ENCODE assay signal across 15 cellular contexts in genomic region chr9:73515216-73515615, GRCh38.
"Had no signal": no experiment of that assay in that cellular context is flagged by ENCODE, and none has a peak within 500 bp of the region (broad histone marks: within the 10 kb centered on the region; RNA-seq: fewer than 3 reads in every experiment).

No MANE protein-coding gene starts in this region.

- H3K36me3 Mint-ChIP-seq: activated naive CD8-positive, alpha-beta T cell treated with anti-CD3 and anti-CD28 coated beads, Interleukin-2, amount 10 ng/mL, durations not matched to agents 7 days and 5 days; brain; natural killer cell treated with Interleukin-12 subunit alpha and Interleukin-12 subunit beta and Interleukin-15 and Interleukin-18, amount 100 ng/mL, for 72 hours; stimulated activated memory B cell treated with anti-CD40 and anti-IgM and Interleukin-4, amounts not matched to agents 10 μg/mL and 1 μg/mL and 100 μg/mL, for 72 hours had no signal

- H3K36me3 ChIP-seq: right atrium auricular region had no signal

- H3K27me3 ChIP-seq: right atrium auricular region had no signal

- DNase-seq: activated CD4-positive, alpha-beta T cell treated with anti-CD3 and anti-CD28 coated beads, Interleukin-2, amount 10 ng/mL, durations not matched to agents 7 days and 5 days; activated CD8-positive, alpha-beta memory T cell treated with anti-CD3 and anti-CD28 coated beads for 24 hours; activated naive CD4-positive, alpha-beta T cell; activated naive CD8-positive, alpha-beta T cell treated with anti-CD3 and anti-CD28 coated beads, Interleukin-2, amount 10 ng/mL, durations not matched to agents 7 days and 5 days; cortex of kidney; effector memory CD4-positive, alpha-beta T cell; hippocampal formation; kidney glomerular epithelial cell; occipital lobe; stimulated activated CD4-positive, alpha-beta T cell treated with anti-CD3 and anti-CD28 coated beads, Interleukin-2, amount 100 ng/mL, for 48 hours had no signal

- H3K27ac Mint-ChIP-seq: activated CD4-positive, alpha-beta T cell treated with anti-CD3 and anti-CD28 coated beads, Interleukin-2, amount 10 ng/mL, durations not matched to agents 7 days and 5 days; activated naive CD8-positive, alpha-beta T cell treated with anti-CD3 and anti-CD28 coated beads, Interleukin-2, amount 10 ng/mL, durations not matched to agents 7 days and 5 days; brain; natural killer cell treated with Interleukin-12 subunit alpha and Interleukin-12 subunit beta and Interleukin-15 and Interleukin-18, amount 100 ng/mL, for 72 hours; stimulated activated memory B cell treated with anti-CD40 and anti-IgM and Interleukin-4, amounts not matched to agents 10 μg/mL and 1 μg/mL and 100 μg/mL, for 72 hours had no signal

- H3K9me3 Mint-ChIP-seq: activated CD4-positive, alpha-beta T cell treated with anti-CD3 and anti-CD28 coated beads, Interleukin-2, amount 10 ng/mL, durations not matched to agents 7 days and 5 days; activated naive CD8-positive, alpha-beta T cell treated with anti-CD3 and anti-CD28 coated beads, Interleukin-2, amount 10 ng/mL, durations not matched to agents 7 days and 5 days; brain had no signal

- H3K27me3 Mint-ChIP-seq: activated CD4-positive, alpha-beta T cell treated with anti-CD3 and anti-CD28 coated beads, Interleukin-2, amount 10 ng/mL, durations not matched to agents 7 days and 5 days; central memory CD8-positive, alpha-beta T cell; natural killer cell treated with Interleukin-12 subunit alpha and Interleukin-12 subunit beta and Interleukin-15 and Interleukin-18, amount 100 ng/mL, for 72 hours; stimulated activated memory B cell treated with anti-CD40 and anti-IgM and Interleukin-4, amounts not matched to agents 10 μg/mL and 1 μg/mL and 100 μg/mL, for 72 hours had no signal

- H3K4me3 Mint-ChIP-seq: activated CD4-positive, alpha-beta T cell treated with anti-CD3 and anti-CD28 coated beads, Interleukin-2, amount 10 ng/mL, durations not matched to agents 7 days and 5 days; activated naive CD8-positive, alpha-beta T cell treated with anti-CD3 and anti-CD28 coated beads, Interleukin-2, amount 10 ng/mL, durations not matched to agents 7 days and 5 days; brain; central memory CD8-positive, alpha-beta T cell; natural killer cell treated with Interleukin-12 subunit alpha and Interleukin-12 subunit beta and Interleukin-15 and Interleukin-18, amount 100 ng/mL, for 72 hours; stimulated activated memory B cell treated with anti-CD40 and anti-IgM and Interleukin-4, amounts not matched to agents 10 μg/mL and 1 μg/mL and 100 μg/mL, for 72 hours had no signal

- H3K27ac ChIP-seq: right atrium auricular region had no signal

- H3K9me3 ChIP-seq: right atrium auricular region had no signal

- H3K4me1 ChIP-seq: right atrium auricular region had no signal

- H3K4me3 ChIP-seq: right atrium auricular region had no signal

- ATAC-seq: natural killer cell treated with Interleukin-12 subunit alpha and Interleukin-12 subunit beta and Interleukin-15 and Interleukin-18, amount 100 ng/mL, for 72 hours; stimulated activated memory B cell treated with anti-CD40 and anti-IgM and Interleukin-4, amounts not matched to agents 10 μg/mL and 1 μg/mL and 100 μg/mL, for 72 hours had no signal

- H3K4me1 Mint-ChIP-seq: activated CD4-positive, alpha-beta T cell treated with anti-CD3 and anti-CD28 coated beads, Interleukin-2, amount 10 ng/mL, durations not matched to agents 7 days and 5 days; activated naive CD8-positive, alpha-beta T cell treated with anti-CD3 and anti-CD28 coated beads, Interleukin-2, amount 10 ng/mL, durations not matched to agents 7 days and 5 days; brain; central memory CD8-positive, alpha-beta T cell; stimulated activated memory B cell treated with anti-CD40 and anti-IgM and Interleukin-4, amounts not matched to agents 10 μg/mL and 1 μg/mL and 100 μg/mL, for 72 hours had no signal
